1 cellular context compared by ENCODE assay signal in the genomic region with DNA sequence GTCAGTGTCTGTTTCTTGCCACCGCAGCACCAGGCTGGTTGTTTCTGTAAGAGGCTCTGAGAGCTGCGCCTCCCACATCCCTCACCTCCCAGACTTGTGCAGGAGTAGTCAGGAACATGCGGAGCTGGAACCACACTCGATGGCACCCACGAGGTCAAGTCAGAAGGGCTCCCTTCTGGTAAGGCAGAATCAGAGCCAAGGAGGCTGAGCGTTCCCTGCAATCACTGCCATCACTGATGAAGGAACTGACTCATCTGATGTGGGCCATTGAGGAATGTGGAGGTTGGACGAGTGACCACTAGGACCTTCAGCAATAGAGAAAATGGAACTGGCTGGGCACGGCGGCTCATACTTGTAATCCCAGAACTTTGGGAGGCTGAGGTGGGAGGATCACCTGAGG.
A peak's percentile ranks its signal among the peaks of the same experiment; 100 is the strongest.
TF ChIP-seq lines count a peak whose summit lies in the region.

No MANE protein-coding gene starts in this region.

TF ChIP-seq in SK-N-SH, 30 proteins besides CTCF, POLR2A, EP300 and RAD21 (continued from another document):
- TF ChIP-seq, protein P1, sequence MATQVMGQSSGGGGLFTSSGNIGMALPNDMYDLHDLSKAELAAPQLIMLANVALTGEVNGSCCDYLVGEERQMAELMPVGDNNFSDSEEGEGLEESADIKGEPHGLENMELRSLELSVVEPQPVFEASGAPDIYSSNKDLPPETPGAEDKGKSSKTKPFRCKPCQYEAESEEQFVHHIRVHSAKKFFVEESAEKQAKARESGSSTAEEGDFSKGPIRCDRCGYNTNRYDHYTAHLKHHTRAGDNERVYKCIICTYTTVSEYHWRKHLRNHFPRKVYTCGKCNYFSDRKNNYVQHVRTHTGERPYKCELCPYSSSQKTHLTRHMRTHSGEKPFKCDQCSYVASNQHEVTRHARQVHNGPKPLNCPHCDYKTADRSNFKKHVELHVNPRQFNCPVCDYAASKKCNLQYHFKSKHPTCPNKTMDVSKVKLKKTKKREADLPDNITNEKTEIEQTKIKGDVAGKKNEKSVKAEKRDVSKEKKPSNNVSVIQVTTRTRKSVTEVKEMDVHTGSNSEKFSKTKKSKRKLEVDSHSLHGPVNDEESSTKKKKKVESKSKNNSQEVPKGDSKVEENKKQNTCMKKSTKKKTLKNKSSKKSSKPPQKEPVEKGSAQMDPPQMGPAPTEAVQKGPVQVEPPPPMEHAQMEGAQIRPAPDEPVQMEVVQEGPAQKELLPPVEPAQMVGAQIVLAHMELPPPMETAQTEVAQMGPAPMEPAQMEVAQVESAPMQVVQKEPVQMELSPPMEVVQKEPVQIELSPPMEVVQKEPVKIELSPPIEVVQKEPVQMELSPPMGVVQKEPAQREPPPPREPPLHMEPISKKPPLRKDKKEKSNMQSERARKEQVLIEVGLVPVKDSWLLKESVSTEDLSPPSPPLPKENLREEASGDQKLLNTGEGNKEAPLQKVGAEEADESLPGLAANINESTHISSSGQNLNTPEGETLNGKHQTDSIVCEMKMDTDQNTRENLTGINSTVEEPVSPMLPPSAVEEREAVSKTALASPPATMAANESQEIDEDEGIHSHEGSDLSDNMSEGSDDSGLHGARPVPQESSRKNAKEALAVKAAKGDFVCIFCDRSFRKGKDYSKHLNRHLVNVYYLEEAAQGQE (IDR thresholded peaks at IDR 0.05; ENCODE audit: low read depth, low read length) = no peak
- TF ChIP-seq NFIC (IDR thresholded peaks at IDR 0.05; ENCODE audit: borderline replicate concordance) (peak; percentile 64), EZH2phosphoT487 (IDR thresholded peaks at IDR 0.05; ENCODE audit: borderline replicate concordance, low read depth) (no peak), POLR2AphosphoS5 (IDR thresholded peaks at IDR 0.05; ENCODE audit: low read depth, low read length) (no peak), RXRA (IDR thresholded peaks at IDR 0.05; ENCODE audit: borderline replicate concordance, low read depth) (peak; percentile 39; the same call in 1 of the 2 replicates), SMC3 (IDR thresholded peaks at IDR 0.05; ENCODE audit: low read depth, low read length) (no peak), NRF1 (IDR thresholded peaks at IDR 0.05; ENCODE audit: low read depth, low read length) (no peak), FOSL2 (IDR thresholded peaks at IDR 0.05; ENCODE audit: borderline replicate concordance, low read depth) (peak; percentile 74), TEAD4 (IDR thresholded peaks at IDR 0.05; ENCODE audit: borderline replicate concordance, insufficient read depth) (peak; percentile 37; the same call in 1 of the 2 replicates), JUND (IDR thresholded peaks at IDR 0.05) (peak; percentile 59; the same call in 1 of the 2 replicates), YY1 (IDR thresholded peaks at IDR 0.05; ENCODE audit: low read depth) (no peak), TCF12 (IDR thresholded peaks at IDR 0.05) (peak; percentile 79; the same call in 1 of the 2 replicates)
- TF ChIP-seq, protein P2, sequence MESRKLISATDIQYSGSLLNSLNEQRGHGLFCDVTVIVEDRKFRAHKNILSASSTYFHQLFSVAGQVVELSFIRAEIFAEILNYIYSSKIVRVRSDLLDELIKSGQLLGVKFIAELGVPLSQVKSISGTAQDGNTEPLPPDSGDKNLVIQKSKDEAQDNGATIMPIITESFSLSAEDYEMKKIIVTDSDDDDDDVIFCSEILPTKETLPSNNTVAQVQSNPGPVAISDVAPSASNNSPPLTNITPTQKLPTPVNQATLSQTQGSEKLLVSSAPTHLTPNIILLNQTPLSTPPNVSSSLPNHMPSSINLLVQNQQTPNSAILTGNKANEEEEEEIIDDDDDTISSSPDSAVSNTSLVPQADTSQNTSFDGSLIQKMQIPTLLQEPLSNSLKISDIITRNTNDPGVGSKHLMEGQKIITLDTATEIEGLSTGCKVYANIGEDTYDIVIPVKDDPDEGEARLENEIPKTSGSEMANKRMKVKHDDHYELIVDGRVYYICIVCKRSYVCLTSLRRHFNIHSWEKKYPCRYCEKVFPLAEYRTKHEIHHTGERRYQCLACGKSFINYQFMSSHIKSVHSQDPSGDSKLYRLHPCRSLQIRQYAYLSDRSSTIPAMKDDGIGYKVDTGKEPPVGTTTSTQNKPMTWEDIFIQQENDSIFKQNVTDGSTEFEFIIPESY (IDR thresholded peaks at IDR 0.05; ENCODE audit: borderline replicate concordance, low read depth) = peak; percentile 35; the same call in 1 of the 2 replicates
- TF ChIP-seq, protein P3, sequence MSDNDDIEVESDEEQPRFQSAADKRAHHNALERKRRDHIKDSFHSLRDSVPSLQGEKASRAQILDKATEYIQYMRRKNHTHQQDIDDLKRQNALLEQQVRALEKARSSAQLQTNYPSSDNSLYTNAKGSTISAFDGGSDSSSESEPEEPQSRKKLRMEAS (IDR thresholded peaks at IDR 0.05; ENCODE audit: low read depth) = peak; percentile 96
